ENCODE assay signal across 1 cellular context in genomic region chrX:49071877-49072711, GRCh38.
TF ChIP-seq lines count a peak whose summit lies in the region.

No MANE protein-coding gene starts in this region.

TF ChIP-seq in K562, 482 proteins besides CTCF, POLR2A, EP300 and RAD21:
- TF ChIP-seq NR0B1 (IDR thresholded peaks at IDR 0.05; ENCODE audit: partially characterized antibody) (no peak), RFX1 (IDR thresholded peaks at IDR 0.05) (no peak), POLR2G (IDR thresholded peaks at IDR 0.05; ENCODE audit: low read depth, low read length) (peak; percentile 79), RBFOX2 (IDR thresholded peaks at IDR 0.05; ENCODE audit: low read depth, low read length) (peak; percentile 67), RBM22 (IDR thresholded peaks at IDR 0.05; ENCODE audit: low read depth, low read length, poor library complexity, severe bottlenecking) (peak; percentile 37), ZBTB33 (CRISPR knock-in tag; IDR thresholded peaks at IDR 0.05) (peak; percentile 91), PKNOX1 (IDR thresholded peaks at IDR 0.05) (peak; percentile 72)
